ENCODE assay signal across 1 cellular context in the genomic region with DNA sequence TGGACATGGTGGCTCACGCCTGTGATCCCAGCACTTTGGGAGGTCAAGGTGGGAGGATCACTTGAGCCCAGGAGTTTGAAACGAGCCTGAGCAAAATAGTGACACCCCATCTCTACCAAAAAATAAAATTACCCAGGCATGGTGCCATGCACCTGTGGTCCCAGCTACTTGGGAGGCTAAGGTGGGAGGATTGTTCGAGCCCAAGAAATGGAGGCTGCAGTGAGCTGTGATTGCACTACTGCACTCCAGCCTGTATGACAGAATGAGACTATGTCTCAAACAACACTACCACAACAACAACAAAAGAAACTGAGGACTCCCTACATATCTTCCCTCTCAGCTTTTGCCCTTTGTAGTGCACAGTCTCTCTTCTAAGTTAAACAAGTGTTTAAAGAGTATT.
TF ChIP-seq lines count a peak whose summit lies in the region.

No MANE protein-coding gene starts in this region.

TF ChIP-seq in HepG2, 621 proteins besides CTCF, POLR2A, EP300 and RAD21:
- TF ChIP-seq ZNF770 (CRISPR knock-in tag; IDR thresholded peaks at IDR 0.05) (peak; percentile 60; the same call in 1 of the 2 replicates), GATA4 (IDR thresholded peaks at IDR 0.05; ENCODE audit: borderline replicate concordance, low read depth) (no peak)
